20 cellular contexts compared by ENCODE assay signal in genomic region chr3:197532388-197532787, GRCh38. TPM values are rescaled to one million over a fixed set of nuclear protein-coding genes. Genes with fewer than 3 reads are reported as not detected.
DNase-seq lines count a peak whose midpoint lies in the region; ATAC-seq and TF ChIP-seq lines count a peak whose summit lies in the region.
"Had no signal": no experiment of that assay in that cellular context is flagged by ENCODE, and none has a peak within 500 bp of the region (broad histone marks: within the 10 kb centered on the region; RNA-seq: fewer than 3 reads in every experiment).

No MANE protein-coding gene starts in this region.

- H3K4me3 Mint-ChIP-seq in natural killer cell treated with Interleukin-12 subunit alpha and Interleukin-12 subunit beta and Interleukin-15 and Interleukin-18, amount 100 ng/mL, for 72 hours: no peak overlapping the region
- H3K4me3 Mint-ChIP-seq: B cell; CD4-positive, CD25-positive, alpha-beta regulatory T cell; CD8-positive, alpha-beta T cell had no signal

- no peaks in the 10 kb centered on the region for H3K9me3 Mint-ChIP-seq in natural killer cell treated with Interleukin-12 subunit alpha and Interleukin-12 subunit beta and Interleukin-15 and Interleukin-18, amount 100 ng/mL, for 72 hours
- H3K9me3 Mint-ChIP-seq: CD4-positive, CD25-positive, alpha-beta regulatory T cell; CD8-positive, alpha-beta T cell had no signal

- H3K27ac Mint-ChIP-seq in natural killer cell treated with Interleukin-12 subunit alpha and Interleukin-12 subunit beta and Interleukin-15 and Interleukin-18, amount 100 ng/mL, for 72 hours: no peak overlapping the region
- H3K27ac Mint-ChIP-seq: B cell; CD8-positive, alpha-beta T cell had no signal

- POLR2A ChIA-PET in RWPE1 (lab: Yijun Ruan, JAX; ENCODE audit: low non-redundant PET): no interaction called here

- peaks cover 0 to 68% (median 0%) of the 10 kb centered on the region in 3 donors for H3K36me3 ChIP-seq in esophagus squamous epithelium
- H3K36me3 ChIP-seq in gastroesophageal sphincter: peaks cover 0 to 47% of the 10 kb centered on the region in 2 donors
- no peaks in the 10 kb centered on the region for H3K36me3 ChIP-seq in body of pancreas (replicated peaks in 1 of 2; ENCODE audit: insufficient read depth in 1 of 2, low read depth in 2 of 2)

- no peak for TF ChIP-seq POLR2A in esophagus squamous epithelium (IDR thresholded peaks at IDR 0.05)
- no peak for TF ChIP-seq POLR2A in gastroesophageal sphincter (IDR thresholded peaks at IDR 0.05)
- no peak for TF ChIP-seq POLR2A in body of pancreas (IDR thresholded peaks at IDR 0.05)

- peak overlapping the region; percentile 90 for H3K27ac ChIP-seq in RWPE1
- peak overlapping the region; percentile 62 to 75 (median 70) for H3K27ac ChIP-seq in esophagus squamous epithelium
- H3K27ac ChIP-seq in gastroesophageal sphincter: no peak overlapping the region
- no peak overlapping the region for H3K27ac ChIP-seq in body of pancreas
- H3K27ac ChIP-seq: 22Rv1, BLaER1, C4-2B, GM23248 had no signal

- peaks cover 10 to 49% (median 13%) of the 10 kb centered on the region in 3 donors for H3K4me1 ChIP-seq in esophagus squamous epithelium
- H3K4me1 ChIP-seq in gastroesophageal sphincter: no peaks in the 10 kb centered on the region
- H3K4me1 ChIP-seq in body of pancreas: no peaks in the 10 kb centered on the region
- H3K4me1 ChIP-seq: BLaER1, Caco-2 had no signal

- CTCF ChIA-PET in RWPE1 (lab: Yijun Ruan, JAX): no interaction called here

- intact Hi-C loops in esophagus squamous epithelium (cut with DNase I) (no loop called here), posterior vena cava (cut with DNase I) (no loop called here), body of pancreas (cut with DNase I) (no loop called here)

- H3K4me3 ChIP-seq in esophagus squamous epithelium (no peak overlapping the region), gastroesophageal sphincter (no peak overlapping the region), body of pancreas (no peak overlapping the region)
- H3K4me3 ChIP-seq: BLaER1, GM23248 had no signal

- DNase-seq in RWPE1 (ENCODE audit: low spot score) (no peak), esophagus squamous epithelium (lab: John Stamatoyannopoulos, UW) (no peak), mesenteric fat pad (ENCODE audit: low spot score) (peak; percentile 22), posterior vena cava (ENCODE audit: low spot score) (peak; percentile 52), body of pancreas (no peak), NCI-H524 (lab: John Stamatoyannopoulos, UW) (no peak)
- no peak for DNase-seq in natural killer cell treated with Interleukin-12 subunit alpha and Interleukin-12 subunit beta and Interleukin-15 and Interleukin-18, amount 100 ng/mL, for 72 hours (ENCODE audit: low spot score)
- DNase-seq: Caco-2; CD4-positive, CD25-positive, alpha-beta regulatory T cell; CD8-positive, alpha-beta T cell; DMS153; DND-41; GM23248; H7; HCEC 1CT had no signal

- TF ChIP-seq CTCF in RWPE1 (conservative IDR thresholded peaks at IDR 0.05; ENCODE audit: low read depth) (no peak), esophagus squamous epithelium (IDR thresholded peaks at IDR 0.05) (no peak), gastroesophageal sphincter (IDR thresholded peaks at IDR 0.05) (no peak), body of pancreas (IDR thresholded peaks at IDR 0.05) (no peak)

- H3K27me3 ChIP-seq in esophagus squamous epithelium: no peaks in the 10 kb centered on the region
- H3K27me3 ChIP-seq in gastroesophageal sphincter: no peaks in the 10 kb centered on the region
- no peaks in the 10 kb centered on the region for H3K27me3 ChIP-seq in body of pancreas
- H3K27me3 ChIP-seq: BLaER1 had no signal

- peaks cover 9% of the 10 kb centered on the region for H3K36me3 Mint-ChIP-seq in natural killer cell treated with Interleukin-12 subunit alpha and Interleukin-12 subunit beta and Interleukin-15 and Interleukin-18, amount 100 ng/mL, for 72 hours

- no peak for ATAC-seq in natural killer cell treated with Interleukin-12 subunit alpha and Interleukin-12 subunit beta and Interleukin-15 and Interleukin-18, amount 100 ng/mL, for 72 hours
- ATAC-seq in gastroesophageal sphincter: no peak
- ATAC-seq in body of pancreas: no peak
- ATAC-seq: CD8-positive, alpha-beta T cell had no signal

- no peak for TF ChIP-seq EP300 in gastroesophageal sphincter (IDR thresholded peaks at IDR 0.05)

- no peaks in the 10 kb centered on the region for H3K4me1 Mint-ChIP-seq in natural killer cell treated with Interleukin-12 subunit alpha and Interleukin-12 subunit beta and Interleukin-15 and Interleukin-18, amount 100 ng/mL, for 72 hours (ENCODE audit: low read depth in 2 of 2)
- H3K4me1 Mint-ChIP-seq: B cell had no signal

- no peaks in the 10 kb centered on the region for H3K9me3 ChIP-seq in esophagus squamous epithelium
- no peaks in the 10 kb centered on the region for H3K9me3 ChIP-seq in gastroesophageal sphincter
- no peaks in the 10 kb centered on the region for H3K9me3 ChIP-seq in body of pancreas
- H3K9me3 ChIP-seq: BLaER1, Caco-2 had no signal

- no peaks in the 10 kb centered on the region for H3K27me3 Mint-ChIP-seq in natural killer cell treated with Interleukin-12 subunit alpha and Interleukin-12 subunit beta and Interleukin-15 and Interleukin-18, amount 100 ng/mL, for 72 hours
- H3K27me3 Mint-ChIP-seq: B cell; CD4-positive, CD25-positive, alpha-beta regulatory T cell had no signal

- 88 to 89% methylated on average over 3 of the region's 3 CpGs for WGBS in esophagus squamous epithelium, 2 donors
- WGBS in gastroesophageal sphincter (ENCODE audit: low coverage in 1 of 2), 2 donors: 100% methylated on average over 3 of the region's 3 CpGs; no CpG with 5 or more reads in 1 of the 2 donors
- 91% methylated on average over 2 to 3 of the region's 3 CpGs for WGBS in body of pancreas, 2 donors

RNA-seq across cellular contexts. Expression of gene BDH1, which starts 23.4 kb away (rescaled TPM):
- total RNA-seq in esophagus squamous epithelium (10 to 100 TPM; 44.4 to 60.6 (median 52.2) TPM), mesenteric fat pad (4.6 TPM), posterior vena cava (1 to 10 TPM; 3.1 to 3.4 TPM), gastroesophageal sphincter (10 to 100 TPM in 2 of 4 donors, 1 to 10 TPM in 2; 8.6 to 16.2 (median 12.3) TPM), body of pancreas (1 to 10 TPM; 2.3 to 9.1 TPM)
- total RNA-seq in natural killer cell treated with Interleukin-12 subunit alpha and Interleukin-12 subunit beta and Interleukin-15 and Interleukin-18, amount 100 ng/mL, for 72 hours: 100 to 1,000 TPM in 1 of 2 donors, 10 to 100 TPM in 1; 62.4 to 136 TPM

Comparison
In these comparisons a context has a peak if more than half of its experiments do, and no peak if none do; other contexts are left out.
1. DNase-seq: peak in mesenteric fat pad (single experiment) and posterior vena cava (single experiment); none in RWPE1 (single experiment), esophagus squamous epithelium (single experiment), natural killer cell treated with Interleukin-12 subunit alpha and Interleukin-12 subunit beta and Interleukin-15 and Interleukin-18, amount 100 ng/mL, for 72 hours (single experiment), body of pancreas (0 of 4) and NCI-H524 (0 of 2).
2. H3K27ac ChIP-seq: peak in RWPE1 (single experiment) and esophagus squamous epithelium (4 of 4); none in gastroesophageal sphincter (0 of 4) and body of pancreas (0 of 4).